In genomic region chr9:77809552-77809951, GRCh38 we compare ENCODE assay signal across 23 cellular contexts.
A peak's percentile ranks its signal among the peaks of the same experiment; 100 is the strongest.
DNase-seq lines count a peak whose midpoint lies in the region; FAIRE-seq and TF ChIP-seq lines count a peak whose summit lies in the region.
"Had no signal": no experiment of that assay in that cellular context is flagged by ENCODE, and none has a peak within 500 bp of the region (broad histone marks: within the 10 kb centered on the region; RNA-seq: fewer than 3 reads in every experiment).

No MANE protein-coding gene starts in this region.

- H3K4me2 ChIP-seq in SK-N-SH, result no peak overlapping the region

- H3K79me2 ChIP-seq in ACC112 (ENCODE audit: control insufficient read depth, insufficient read depth, low read length, unreplicated experiment) (peaks cover 6% of the 10 kb centered on the region), SK-N-SH (ENCODE audit: insufficient read depth) (peaks cover 26% of the 10 kb centered on the region; the same call in 1 of the 2 replicates)

- no peaks in the 10 kb centered on the region for H3K9me2 ChIP-seq in SK-N-SH

- no peaks in the 10 kb centered on the region for H3K9me3 ChIP-seq in SK-N-SH
- H3K9me3 ChIP-seq: Peyer's patch, SJCRH30 had no signal

- no peak for TF ChIP-seq RAD21 in SK-N-SH (IDR thresholded peaks at IDR 0.05; ENCODE audit: low read length)

- no peak overlapping the region for H3K9ac ChIP-seq in SK-N-SH

- CTCF ChIA-PET in SK-N-SH (lab: Yijun Ruan, JAX), result interaction anchor here (0.9 to 1.5 kb wide), 4 partner anchors 9 to 452 kb away, joined by 3 read pairs; no protein-coding TSS in a partner anchor

- POLR2A ChIA-PET in SK-N-SH (lab: Yijun Ruan, JAX), result no interaction called here

- H3K4me1 ChIP-seq in ACC112 (ENCODE audit: control insufficient read depth, insufficient read depth, low read length, unreplicated experiment), result peaks cover 48% of the 10 kb centered on the region
- H3K4me1 ChIP-seq in SK-N-SH (ENCODE audit: control insufficient read depth in 1 of 2, insufficient read depth in 2 of 2, low read depth in 1 of 2, low read length in 1 of 2), result peaks cover 10 to 15% of the 10 kb centered on the region in 2 experiments
- H3K4me1 ChIP-seq: SJCRH30 had no signal

- H3K36me3 ChIP-seq in ACC112 (ENCODE audit: insufficient read depth, low read length), result peaks cover 14% of the 10 kb centered on the region
- peaks cover 25 to 29% of the 10 kb centered on the region in 2 experiments for H3K36me3 ChIP-seq in SK-N-SH (replicated peaks in 1 of 2; ENCODE audit: control insufficient read depth in 1 of 2, insufficient read depth in 2 of 2, low read length in 1 of 2)
- H3K36me3 ChIP-seq: Peyer's patch, SJCRH30 had no signal

- peaks cover 19% of the 10 kb centered on the region for H3F3A ChIP-seq in SK-N-SH (replicated peaks; ENCODE audit: insufficient read depth)

- peak; percentile 43 to 72; a peak in 2 of 4 replicates for TF ChIP-seq EP300 in SK-N-SH (IDR thresholded peaks at IDR 0.05; ENCODE audit: borderline replicate concordance in 1 of 2, low read depth in 1 of 2, low read length in 1 of 2)

- H4K20me1 ChIP-seq in SK-N-SH (ENCODE audit: insufficient read depth), result no peaks in the 10 kb centered on the region

- WGBS in SK-N-SH (ENCODE audit: low lambda C conversion rate), result 54% methylated on average over 1 of the region's 1 CpG

- H3K27ac ChIP-seq in ACC112 (ENCODE audit: low read depth, low read length) (peak overlapping the region; percentile 91), SK-N-SH (ENCODE audit: low read depth in 2 of 2, low read length in 1 of 2) (no peak overlapping the region)
- H3K27ac ChIP-seq: C4-2B, Peyer's patch, SJCRH30 had no signal

- H3K27me3 ChIP-seq in ACC112 (ENCODE audit: insufficient read depth, low read length), result no peaks in the 10 kb centered on the region
- H3K27me3 ChIP-seq in SK-N-SH (ENCODE audit: insufficient read depth), result no peaks in the 10 kb centered on the region
- H3K27me3 ChIP-seq: Peyer's patch, SJCRH30 had no signal

- FAIRE-seq in HTR-8/SVneo (lab: Jason Lieb, UNC), result no peak
- FAIRE-seq: D721Med, G401.6, GM12892, GM18507 had no signal

- H3K4me3 ChIP-seq in ACC112 (ENCODE audit: low read depth, low read length) (peak overlapping the region; percentile 37; the same call in 1 of the 2 replicates), SK-N-SH (ENCODE audit: low read depth in 2 of 2, low read length in 1 of 2) (no peak overlapping the region), epithelial cell of esophagus (ENCODE audit: low read length) (no peak overlapping the region)
- H3K4me3 ChIP-seq: Peyer's patch, SJCRH30 had no signal

- DNase-seq in ELR (ENCODE audit: low read depth), result peak; percentile 55
- DNase-seq in SK-N-SH, result no peak
- peak; percentile 33 for DNase-seq in epithelial cell of esophagus (ENCODE audit: low read depth)
- DNase-seq in NK-92 treated with Interleukin-12 subunit alpha and Interleukin-12 subunit beta, amount 100 ng/mL, for 24 hours (lab: John Stamatoyannopoulos, UW), result no peak
- DNase-seq in NCI-H748 treated with DMSO at 0.1 percent for 48 hours (lab: John Stamatoyannopoulos, UW), result no peak
- no peak for DNase-seq in DMS114 treated with DMSO at 0.1 percent for 48 hours (lab: John Stamatoyannopoulos, UW; ENCODE audit: unreplicated experiment)
- DNase-seq in HTR-8/SVneo (ENCODE audit: insufficient read length, low spot score), result no peak
- DNase-seq: DMS79, KBM-7, NCI-H1092 treated with DMSO at 0.1 percent for 48 hours, NCI-H146, NCI-H2029, NCI-H2227 treated with DMSO at 0.1 percent for 48 hours, NCI-H510A treated with DMSO at 0.1 percent for 48 hours, NCI-H774, Peyer's patch, SJCRH30 had no signal

- H2AFZ ChIP-seq in ACC112 (ENCODE audit: low read length, unreplicated experiment) (no peak overlapping the region), SK-N-SH (ENCODE audit: low read depth) (no peak overlapping the region)

- TF ChIP-seq CTCF in SK-N-SH (IDR thresholded peaks at IDR 0.05) (no peak), epithelial cell of esophagus (IDR thresholded peaks at IDR 0.05; ENCODE audit: insufficient read depth, low read depth, low read length, missing control alignments) (no peak)

TF ChIP-seq in SK-N-SH, 30 proteins besides CTCF, POLR2A, EP300 and RAD21 (continues in another document):
- no peak for TF ChIP-seq ELF1 (IDR thresholded peaks at IDR 0.05)
- peak; percentile 81 for TF ChIP-seq TCF12 (IDR thresholded peaks at IDR 0.05)
- TF ChIP-seq REST (IDR thresholded peaks at IDR 0.05; ENCODE audit: low read depth, low read length), result no peak
- TF ChIP-seq GABPA (IDR thresholded peaks at IDR 0.05; ENCODE audit: low read depth), result no peak
- TF ChIP-seq SMC3 (IDR thresholded peaks at IDR 0.05; ENCODE audit: low read depth, low read length), result no peak
- peak; percentile 51; the same call in 1 of the 2 replicates for TF ChIP-seq TEAD4 (IDR thresholded peaks at IDR 0.05; ENCODE audit: borderline replicate concordance, insufficient read depth)
- no peak for TF ChIP-seq MXI1 (IDR thresholded peaks at IDR 0.05; ENCODE audit: low read depth, low read length)
- no peak for TF ChIP-seq GATA2 (CRISPR knock-in tag; IDR thresholded peaks at IDR 0.05)
- TF ChIP-seq EZH2phosphoT487 (IDR thresholded peaks at IDR 0.05; ENCODE audit: borderline replicate concordance, low read depth), result no peak
- no peak for TF ChIP-seq FOXJ3 (CRISPR knock-in tag; IDR thresholded peaks at IDR 0.05)
- TF ChIP-seq RXRA (IDR thresholded peaks at IDR 0.05; ENCODE audit: borderline replicate concordance, low read depth), result no peak
- no peak for TF ChIP-seq RCOR1 (IDR thresholded peaks at IDR 0.05; ENCODE audit: low read length)
- no peak for TF ChIP-seq USF2 (IDR thresholded peaks at IDR 0.05; ENCODE audit: borderline replicate concordance, low read depth, low read length)
- peak; percentile 56; the same call in 1 of the 2 replicates for TF ChIP-seq FOXM1 (IDR thresholded peaks at IDR 0.05; ENCODE audit: low read depth)
- TF ChIP-seq MAX (IDR thresholded peaks at IDR 0.05; ENCODE audit: low read depth), result no peak
- TF ChIP-seq YY1 (IDR thresholded peaks at IDR 0.05; ENCODE audit: low read depth), result no peak
- TF ChIP-seq JUND (IDR thresholded peaks at IDR 0.05), result peak; percentile 87
- no peak for TF ChIP-seq USF1 (IDR thresholded peaks at IDR 0.05; ENCODE audit: borderline replicate concordance, low read depth)
- no peak for TF ChIP-seq NRF1 (IDR thresholded peaks at IDR 0.05; ENCODE audit: low read depth, low read length)
- no peak for TF ChIP-seq IRF3 (IDR thresholded peaks at IDR 0.05; ENCODE audit: low read depth, low read length)
- peak; percentile 55; the same call in 1 of the 2 replicates for TF ChIP-seq POLR2AphosphoS5 (IDR thresholded peaks at IDR 0.05; ENCODE audit: low read depth, low read length)
- TF ChIP-seq SIN3A (IDR thresholded peaks at IDR 0.05; ENCODE audit: borderline replicate concordance, low read depth, low read length), result no peak

Comparison
In these comparisons a context has a peak if more than half of its experiments do, and no peak if none do; other contexts are left out.
1. DNase-seq: peak in ELR (single experiment) and epithelial cell of esophagus (single experiment); none in SK-N-SH (single experiment), NK-92 treated with Interleukin-12 subunit alpha and Interleukin-12 subunit beta, amount 100 ng/mL, for 24 hours (single experiment), NCI-H748 treated with DMSO at 0.1 percent for 48 hours (single experiment), DMS114 treated with DMSO at 0.1 percent for 48 hours (single experiment) and HTR-8/SVneo (single experiment).